In the genomic region with DNA sequence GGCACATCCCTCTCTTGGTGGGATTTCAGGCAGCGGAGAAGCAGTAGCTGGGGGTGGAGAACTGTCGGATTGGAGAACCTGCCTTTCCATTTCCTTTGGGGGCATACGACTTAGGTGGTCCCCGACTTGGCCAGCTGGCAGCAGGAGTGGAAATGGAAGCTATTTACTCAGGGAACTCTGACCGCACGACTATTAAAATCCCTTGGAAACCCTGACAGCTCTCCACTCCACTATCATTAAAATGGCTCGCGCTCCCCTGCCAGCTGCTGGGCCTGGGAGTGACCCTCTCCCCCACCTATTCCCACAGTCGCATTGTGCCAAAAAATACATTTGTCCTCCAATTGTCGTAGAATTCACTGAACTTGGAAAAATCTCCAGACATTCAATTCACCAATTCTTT, we compare ENCODE assay signal across 22 cellular contexts.
DNase-seq lines count a peak whose midpoint lies in the region; ATAC-seq and TF ChIP-seq lines count a peak whose summit lies in the region.
"Had no signal": no experiment of that assay in that cellular context is flagged by ENCODE, and none has a peak within 500 bp of the region (broad histone marks: within the 10 kb centered on the region; RNA-seq: fewer than 3 reads in every experiment).

No MANE protein-coding gene starts in this region.

- TF ChIP-seq CTCF in IMR-90 (conservative IDR thresholded peaks at IDR 0.05; ENCODE audit: low read depth, low read length) = no peak
- TF ChIP-seq CTCF in glutamatergic neuron (IDR thresholded peaks at IDR 0.05; ENCODE audit: partially characterized antibody, unreplicated experiment) = no peak

- H2BK120ac ChIP-seq in IMR-90 (ENCODE audit: low read depth, low read length) = peak overlapping the region; percentile 96

- DNase-seq in IMR-90 (no peak), NCI-H748 treated with DMSO at 0.1 percent for 48 hours (lab: John Stamatoyannopoulos, UW) (peak; percentile 31), glutamatergic neuron (no peak), sciatic nerve (ENCODE audit: low spot score) (peak; percentile 84)
- DNase-seq in stimulated activated naive CD4-positive, alpha-beta T cell (lab: John Stamatoyannopoulos, UW) = no peak
- DNase-seq in activated naive CD4-positive, alpha-beta T cell (lab: John Stamatoyannopoulos, UW) = no peak
- DNase-seq: activated CD4-positive, alpha-beta T cell treated with anti-CD3 and anti-CD28 coated beads for 36 hours; activated CD8-positive, alpha-beta memory T cell treated with anti-CD3 and anti-CD28 coated beads, Interleukin-2, amount 10 ng/mL, durations not matched to agents 7 days and 5 days; CD8-positive, alpha-beta T cell; GF-D8; GOT3; hippocampal formation; KBM-7; mesendoderm; naive thymus-derived CD4-positive, alpha-beta T cell; T-cell; transverse colon had no signal

- H2AK5ac ChIP-seq in IMR-90 (ENCODE audit: low read depth, low read length) = peak overlapping the region; percentile 42; the same call in 1 of the 2 replicates

- peak overlapping the region; percentile 61 for H3K14ac ChIP-seq in IMR-90 (replicated peaks; ENCODE audit: low read depth, low read length)

- H3K9ac ChIP-seq in IMR-90 (ENCODE audit: low read depth, low read length) = no peak overlapping the region
- H3K9ac ChIP-seq: parathyroid adenoma had no signal

- no peaks in the 10 kb centered on the region for H3K79me1 ChIP-seq in IMR-90 (ENCODE audit: low read depth in 1 of 2, low read length in 2 of 2)

- peaks cover 4% of the 10 kb centered on the region for H3K9me3 Mint-ChIP-seq in glutamatergic neuron (ENCODE audit: unreplicated experiment)
- H3K9me3 Mint-ChIP-seq: CD8-positive, alpha-beta T cell; naive thymus-derived CD4-positive, alpha-beta T cell; stimulated activated naive CD8-positive, alpha-beta T cell treated with anti-CD3 and anti-CD28 coated beads, Interleukin-15, Interleukin-2, amounts not matched to agents 100 ng/mL and 50 ng/mL, for 24 hours; T-cell had no signal

- peak overlapping the region; percentile 35 for H2AK9ac ChIP-seq in IMR-90 (replicated peaks; ENCODE audit: low read depth, low read length, poor library complexity)

- no peaks in the 10 kb centered on the region for H3K27me3 ChIP-seq in IMR-90 (ENCODE audit: control insufficient read depth, insufficient read depth, low read length)
- H3K27me3 ChIP-seq: transverse colon had no signal

- H3K23ac ChIP-seq in IMR-90 (ENCODE audit: low read depth, low read length) = peak overlapping the region; percentile 81

- peaks cover 43% of the 10 kb centered on the region for H3K4me1 Mint-ChIP-seq in glutamatergic neuron (ENCODE audit: low read depth, unreplicated experiment)
- H3K4me1 Mint-ChIP-seq: activated CD4-positive, alpha-beta T cell treated with anti-CD3 and anti-CD28 coated beads for 36 hours; activated CD8-positive, alpha-beta memory T cell treated with anti-CD3 and anti-CD28 coated beads, Interleukin-2, amount 10 ng/mL, durations not matched to agents 7 days and 5 days; naive thymus-derived CD4-positive, alpha-beta T cell; T-cell had no signal

- H3K36me3 ChIP-seq in IMR-90 (ENCODE audit: control insufficient read depth, insufficient read depth, low read length) = no peaks in the 10 kb centered on the region
- H3K36me3 ChIP-seq: transverse colon had no signal

- H3K27ac ChIP-seq in IMR-90 (ENCODE audit: insufficient read depth, low read length) = peak overlapping the region; percentile 41; the same call in 1 of the 2 replicates
- H3K27ac ChIP-seq: parathyroid adenoma, transverse colon had no signal

- in situ Hi-C loops in IMR-90 (cut with MboI; ENCODE audit: low sequenced_read_pairs) = no loop called here

- no peak for TF ChIP-seq RAD21 in IMR-90 (IDR thresholded peaks at IDR 0.05; ENCODE audit: low read length)

- peaks cover 3% of the 10 kb centered on the region for H3K27me3 Mint-ChIP-seq in glutamatergic neuron (ENCODE audit: unreplicated experiment)
- H3K27me3 Mint-ChIP-seq: activated CD8-positive, alpha-beta memory T cell treated with anti-CD3 and anti-CD28 coated beads, Interleukin-2, amount 10 ng/mL, durations not matched to agents 7 days and 5 days; activated naive CD8-positive, alpha-beta T cell; stimulated activated naive CD8-positive, alpha-beta T cell treated with anti-CD3 and anti-CD28 coated beads, Interleukin-15, Interleukin-2, amounts not matched to agents 100 ng/mL and 50 ng/mL, for 24 hours; T-cell had no signal

- peaks cover 26% of the 10 kb centered on the region for H3K9me1 ChIP-seq in IMR-90 (ENCODE audit: insufficient read depth, low read length)

- H4K20me1 ChIP-seq in IMR-90 (ENCODE audit: insufficient read depth, low read length) = no peaks in the 10 kb centered on the region

- peak overlapping the region; percentile 100 for H2BK20ac ChIP-seq in IMR-90 (ENCODE audit: low read depth, low read length)

- no peak overlapping the region for H3K4me3 ChIP-seq in IMR-90 (ENCODE audit: insufficient read depth, low read depth, low read length)
- H3K4me3 ChIP-seq: GM12878, transverse colon had no signal

- H4K8ac ChIP-seq in IMR-90 (ENCODE audit: low read depth in 2 of 2, low read length in 2 of 2) = peak overlapping the region; percentile 62 to 88; a peak in 3 of 4 replicates

- peak overlapping the region; percentile 48 for H3K18ac ChIP-seq in IMR-90 (ENCODE audit: low read depth, low read length)

- peak overlapping the region; percentile 30; the same call in 1 of the 2 replicates for H3K56ac ChIP-seq in IMR-90 (ENCODE audit: extremely low read depth, insufficient read depth, low read length)

- peak overlapping the region; percentile 69 for H2AFZ ChIP-seq in IMR-90 (replicated peaks; ENCODE audit: low read length, poor library complexity)
- H2AFZ ChIP-seq: parathyroid adenoma had no signal

- H4K91ac ChIP-seq in IMR-90 (ENCODE audit: insufficient read depth, low read depth, low read length) = peak overlapping the region; percentile 99

- H2BK5ac ChIP-seq in IMR-90 (ENCODE audit: low read depth, low read length, poor library complexity, severe bottlenecking) = peak overlapping the region; percentile 86

- peak overlapping the region; percentile 61; the same call in 1 of the 2 replicates for H4K5ac ChIP-seq in IMR-90 (ENCODE audit: low read depth, low read length)

- POLR2A ChIA-PET in IMR-90 (lab: Charles Lee; ENCODE audit: unreplicated experiment) = no interaction called here

- CTCF ChIA-PET in IMR-90 (lab: Yijun Ruan, JAX) = no interaction called here

- 23% methylated on average over 6 of the region's 10 CpGs; no CpG with 5 or more reads in 1 of the 2 experiments for WGBS in IMR-90 (ENCODE audit: extremely low coverage in 2 of 2, insufficient read length in 1 of 2), 2 experiments

- peak overlapping the region; percentile 96; the same call in 2 of the 3 replicates for H2BK15ac ChIP-seq in IMR-90 (ENCODE audit: low read depth, low read length)

- no peaks in the 10 kb centered on the region for H3K9me3 ChIP-seq in IMR-90 (ENCODE audit: control insufficient read depth, insufficient read depth, low read length)
- H3K9me3 ChIP-seq: transverse colon had no signal

- TF ChIP-seq POLR2A in IMR-90 (IDR thresholded peaks at IDR 0.05; ENCODE audit: low read depth, low read length) = no peak

- intact Hi-C loops in IMR-90 (cut with micrococcal nuclease) (loop anchor here (5.0 to 10.0 kb wide), 4 partner anchors 138 to 372 kb away; no protein-coding TSS in a partner anchor), sciatic nerve (cut with DNase I) (no loop called here)

- dilution Hi-C loops in IMR-90 (cut with HindIII; ENCODE audit: low sequenced_read_pairs, unreplicated experiment) = no loop called here

- H3K4me2 ChIP-seq in IMR-90 (ENCODE audit: low read depth, low read length) = no peak overlapping the region

- peak overlapping the region; percentile 90 for H3K4ac ChIP-seq in IMR-90 (ENCODE audit: low read depth, low read length)

- no TSS peak for BruUV-seq in IMR-90 (replicated peaks; lab: Mats Ljungman, UMichigan)

- peak overlapping the region; percentile 0 for H3K27ac Mint-ChIP-seq in glutamatergic neuron (ENCODE audit: unreplicated experiment)
- H3K27ac Mint-ChIP-seq: activated CD4-positive, alpha-beta T cell treated with anti-CD3 and anti-CD28 coated beads for 36 hours; activated CD8-positive, alpha-beta memory T cell treated with anti-CD3 and anti-CD28 coated beads, Interleukin-2, amount 10 ng/mL, durations not matched to agents 7 days and 5 days; activated naive CD8-positive, alpha-beta T cell; CD8-positive, alpha-beta T cell; naive thymus-derived CD4-positive, alpha-beta T cell; stimulated activated naive CD8-positive, alpha-beta T cell treated with anti-CD3 and anti-CD28 coated beads, Interleukin-15, Interleukin-2, amounts not matched to agents 100 ng/mL and 50 ng/mL, for 24 hours; T-cell had no signal

- H3K4me1 ChIP-seq in IMR-90 (ENCODE audit: control insufficient read depth, insufficient read depth, low read length) = peaks cover 22% of the 10 kb centered on the region
- H3K4me1 ChIP-seq: parathyroid adenoma had no signal

- H3K36me3 Mint-ChIP-seq in glutamatergic neuron (ENCODE audit: unreplicated experiment) = peaks cover 4% of the 10 kb centered on the region
- H3K36me3 Mint-ChIP-seq: activated CD8-positive, alpha-beta memory T cell treated with anti-CD3 and anti-CD28 coated beads, Interleukin-2, amount 10 ng/mL, durations not matched to agents 7 days and 5 days; activated naive CD8-positive, alpha-beta T cell; CD8-positive, alpha-beta T cell; naive thymus-derived CD4-positive, alpha-beta T cell; T-cell had no signal

- H3K4me3 Mint-ChIP-seq in glutamatergic neuron (ENCODE audit: unreplicated experiment) = no peak overlapping the region
- H3K4me3 Mint-ChIP-seq: activated CD4-positive, alpha-beta T cell treated with anti-CD3 and anti-CD28 coated beads for 36 hours; activated CD8-positive, alpha-beta memory T cell treated with anti-CD3 and anti-CD28 coated beads, Interleukin-2, amount 10 ng/mL, durations not matched to agents 7 days and 5 days; activated naive CD8-positive, alpha-beta T cell; CD8-positive, alpha-beta T cell; naive thymus-derived CD4-positive, alpha-beta T cell; stimulated activated naive CD8-positive, alpha-beta T cell treated with anti-CD3 and anti-CD28 coated beads, Interleukin-15, Interleukin-2, amounts not matched to agents 100 ng/mL and 50 ng/mL, for 24 hours; T-cell had no signal

- ATAC-seq in IMR-90 (ENCODE audit: low read depth) (no peak), sciatic nerve (peak; percentile 98), HG02678 (IDR thresholded peaks at IDR 0.05; ENCODE audit: unreplicated experiment) (no peak)
- ATAC-seq: activated CD4-positive, alpha-beta T cell treated with anti-CD3 and anti-CD28 coated beads for 36 hours; activated CD8-positive, alpha-beta memory T cell treated with anti-CD3 and anti-CD28 coated beads, Interleukin-2, amount 10 ng/mL, durations not matched to agents 7 days and 5 days; CD8-positive, alpha-beta T cell; GM12878; naive thymus-derived CD4-positive, alpha-beta T cell; T-cell had no signal

Comparison
In these comparisons a context has a peak if more than half of its experiments do, and no peak if none do; other contexts are left out.
1. DNase-seq: peak in NCI-H748 treated with DMSO at 0.1 percent for 48 hours (single experiment) and sciatic nerve (single experiment); none in IMR-90 (single experiment), glutamatergic neuron (single experiment), stimulated activated naive CD4-positive, alpha-beta T cell (0 of 6) and activated naive CD4-positive, alpha-beta T cell (0 of 4).